Comparison of ENCODE assay signal across 1 cellular context in the genomic region with DNA sequence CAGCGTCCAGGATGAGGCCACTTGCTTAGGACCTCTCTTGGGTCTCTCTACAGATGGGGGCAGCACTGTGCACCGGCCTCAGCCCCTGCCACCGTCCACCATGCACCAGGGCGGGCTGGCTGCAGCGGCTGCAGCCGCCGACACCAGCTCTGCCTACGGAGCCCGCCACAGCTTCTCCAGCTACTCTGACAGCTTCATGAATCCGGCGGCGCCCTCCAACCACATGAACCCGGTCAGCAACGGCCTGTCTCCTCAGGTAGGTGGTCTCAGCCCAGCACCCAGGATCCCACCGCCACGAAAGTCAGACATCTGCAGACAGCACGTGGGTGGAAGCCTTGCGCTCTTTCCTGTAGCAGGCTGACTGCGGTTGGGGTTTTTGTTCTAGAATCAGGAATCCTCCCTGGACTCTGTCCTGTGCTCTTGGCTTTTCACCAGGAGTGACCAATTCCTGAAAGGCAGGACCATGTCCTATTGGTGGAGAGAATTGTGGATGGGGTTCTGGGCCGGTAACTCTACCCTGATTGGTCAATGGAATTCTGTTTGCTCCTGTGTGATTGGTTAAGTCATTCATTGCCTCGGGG.
TF ChIP-seq lines count a peak whose summit lies in the region.

No MANE protein-coding gene starts in this region.

TF ChIP-seq in GM23338, 12 proteins besides CTCF, POLR2A, EP300 and RAD21 (continued from another document):
- TF ChIP-seq, protein P1, sequence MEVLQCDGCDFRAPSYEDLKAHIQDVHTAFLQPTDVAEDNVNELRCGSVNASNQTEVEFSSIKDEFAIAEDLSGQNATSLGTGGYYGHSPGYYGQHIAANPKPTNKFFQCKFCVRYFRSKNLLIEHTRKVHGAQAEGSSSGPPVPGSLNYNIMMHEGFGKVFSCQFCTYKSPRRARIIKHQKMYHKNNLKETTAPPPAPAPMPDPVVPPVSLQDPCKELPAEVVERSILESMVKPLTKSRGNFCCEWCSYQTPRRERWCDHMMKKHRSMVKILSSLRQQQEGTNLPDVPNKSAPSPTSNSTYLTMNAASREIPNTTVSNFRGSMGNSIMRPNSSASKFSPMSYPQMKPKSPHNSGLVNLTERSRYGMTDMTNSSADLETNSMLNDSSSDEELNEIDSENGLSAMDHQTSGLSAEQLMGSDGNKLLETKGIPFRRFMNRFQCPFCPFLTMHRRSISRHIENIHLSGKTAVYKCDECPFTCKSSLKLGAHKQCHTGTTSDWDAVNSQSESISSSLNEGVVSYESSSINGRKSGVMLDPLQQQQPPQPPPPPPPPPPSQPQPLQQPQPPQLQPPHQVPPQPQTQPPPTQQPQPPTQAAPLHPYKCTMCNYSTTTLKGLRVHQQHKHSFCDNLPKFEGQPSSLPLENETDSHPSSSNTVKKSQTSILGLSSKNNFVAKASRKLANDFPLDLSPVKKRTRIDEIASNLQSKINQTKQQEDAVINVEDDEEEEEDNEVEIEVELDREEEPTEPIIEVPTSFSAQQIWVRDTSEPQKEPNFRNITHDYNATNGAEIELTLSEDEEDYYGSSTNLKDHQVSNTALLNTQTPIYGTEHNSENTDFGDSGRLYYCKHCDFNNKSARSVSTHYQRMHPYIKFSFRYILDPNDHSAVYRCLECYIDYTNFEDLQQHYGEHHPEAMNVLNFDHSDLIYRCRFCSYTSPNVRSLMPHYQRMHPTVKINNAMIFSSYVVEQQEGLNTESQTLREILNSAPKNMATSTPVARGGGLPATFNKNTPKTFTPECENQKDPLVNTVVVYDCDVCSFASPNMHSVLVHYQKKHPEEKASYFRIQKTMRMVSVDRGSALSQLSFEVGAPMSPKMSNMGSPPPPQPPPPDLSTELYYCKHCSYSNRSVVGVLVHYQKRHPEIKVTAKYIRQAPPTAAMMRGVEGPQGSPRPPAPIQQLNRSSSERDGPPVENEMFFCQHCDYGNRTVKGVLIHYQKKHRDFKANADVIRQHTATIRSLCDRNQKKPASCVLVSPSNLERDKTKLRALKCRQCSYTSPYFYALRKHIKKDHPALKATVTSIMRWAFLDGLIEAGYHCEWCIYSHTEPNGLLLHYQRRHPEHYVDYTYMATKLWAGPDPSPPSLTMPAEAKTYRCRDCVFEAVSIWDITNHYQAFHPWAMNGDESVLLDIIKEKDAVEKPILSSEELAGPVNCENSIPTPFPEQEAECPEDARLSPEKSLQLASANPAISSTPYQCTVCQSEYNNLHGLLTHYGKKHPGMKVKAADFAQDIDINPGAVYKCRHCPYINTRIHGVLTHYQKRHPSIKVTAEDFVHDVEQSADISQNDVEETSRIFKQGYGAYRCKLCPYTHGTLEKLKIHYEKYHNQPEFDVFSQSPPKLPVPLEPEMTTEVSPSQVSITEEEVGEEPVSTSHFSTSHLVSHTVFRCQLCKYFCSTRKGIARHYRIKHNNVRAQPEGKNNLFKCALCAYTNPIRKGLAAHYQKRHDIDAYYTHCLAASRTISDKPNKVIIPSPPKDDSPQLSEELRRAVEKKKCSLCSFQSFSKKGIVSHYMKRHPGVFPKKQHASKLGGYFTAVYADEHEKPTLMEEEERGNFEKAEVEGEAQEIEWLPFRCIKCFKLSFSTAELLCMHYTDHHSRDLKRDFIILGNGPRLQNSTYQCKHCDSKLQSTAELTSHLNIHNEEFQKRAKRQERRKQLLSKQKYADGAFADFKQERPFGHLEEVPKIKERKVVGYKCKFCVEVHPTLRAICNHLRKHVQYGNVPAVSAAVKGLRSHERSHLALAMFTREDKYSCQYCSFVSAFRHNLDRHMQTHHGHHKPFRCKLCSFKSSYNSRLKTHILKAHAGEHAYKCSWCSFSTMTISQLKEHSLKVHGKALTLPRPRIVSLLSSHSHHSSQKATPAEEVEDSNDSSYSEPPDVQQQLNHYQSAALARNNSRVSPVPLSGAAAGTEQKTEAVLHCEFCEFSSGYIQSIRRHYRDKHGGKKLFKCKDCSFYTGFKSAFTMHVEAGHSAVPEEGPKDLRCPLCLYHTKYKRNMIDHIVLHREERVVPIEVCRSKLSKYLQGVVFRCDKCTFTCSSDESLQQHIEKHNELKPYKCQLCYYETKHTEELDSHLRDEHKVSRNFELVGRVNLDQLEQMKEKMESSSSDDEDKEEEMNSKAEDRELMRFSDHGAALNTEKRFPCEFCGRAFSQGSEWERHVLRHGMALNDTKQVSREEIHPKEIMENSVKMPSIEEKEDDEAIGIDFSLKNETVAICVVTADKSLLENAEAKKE (CRISPR knock-in tag; IDR thresholded peaks at IDR 0.05): no peak
- TF ChIP-seq ZNF114 (CRISPR knock-in tag; IDR thresholded peaks at IDR 0.05) (no peak), POLR2AphosphoS5 (IDR thresholded peaks at IDR 0.05; ENCODE audit: low read depth) (no peak), JUNB (IDR thresholded peaks at IDR 0.05; ENCODE audit: unreplicated experiment) (no peak)
- TF ChIP-seq, protein P2, sequence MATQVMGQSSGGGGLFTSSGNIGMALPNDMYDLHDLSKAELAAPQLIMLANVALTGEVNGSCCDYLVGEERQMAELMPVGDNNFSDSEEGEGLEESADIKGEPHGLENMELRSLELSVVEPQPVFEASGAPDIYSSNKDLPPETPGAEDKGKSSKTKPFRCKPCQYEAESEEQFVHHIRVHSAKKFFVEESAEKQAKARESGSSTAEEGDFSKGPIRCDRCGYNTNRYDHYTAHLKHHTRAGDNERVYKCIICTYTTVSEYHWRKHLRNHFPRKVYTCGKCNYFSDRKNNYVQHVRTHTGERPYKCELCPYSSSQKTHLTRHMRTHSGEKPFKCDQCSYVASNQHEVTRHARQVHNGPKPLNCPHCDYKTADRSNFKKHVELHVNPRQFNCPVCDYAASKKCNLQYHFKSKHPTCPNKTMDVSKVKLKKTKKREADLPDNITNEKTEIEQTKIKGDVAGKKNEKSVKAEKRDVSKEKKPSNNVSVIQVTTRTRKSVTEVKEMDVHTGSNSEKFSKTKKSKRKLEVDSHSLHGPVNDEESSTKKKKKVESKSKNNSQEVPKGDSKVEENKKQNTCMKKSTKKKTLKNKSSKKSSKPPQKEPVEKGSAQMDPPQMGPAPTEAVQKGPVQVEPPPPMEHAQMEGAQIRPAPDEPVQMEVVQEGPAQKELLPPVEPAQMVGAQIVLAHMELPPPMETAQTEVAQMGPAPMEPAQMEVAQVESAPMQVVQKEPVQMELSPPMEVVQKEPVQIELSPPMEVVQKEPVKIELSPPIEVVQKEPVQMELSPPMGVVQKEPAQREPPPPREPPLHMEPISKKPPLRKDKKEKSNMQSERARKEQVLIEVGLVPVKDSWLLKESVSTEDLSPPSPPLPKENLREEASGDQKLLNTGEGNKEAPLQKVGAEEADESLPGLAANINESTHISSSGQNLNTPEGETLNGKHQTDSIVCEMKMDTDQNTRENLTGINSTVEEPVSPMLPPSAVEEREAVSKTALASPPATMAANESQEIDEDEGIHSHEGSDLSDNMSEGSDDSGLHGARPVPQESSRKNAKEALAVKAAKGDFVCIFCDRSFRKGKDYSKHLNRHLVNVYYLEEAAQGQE (IDR thresholded peaks at IDR 0.05; ENCODE audit: unreplicated experiment): no peak
